In genomic region chr2:145680276-145680675, GRCh38 we compare ENCODE assay signal across 20 cellular contexts.
DNase-seq lines count a peak whose midpoint lies in the region; ATAC-seq, FAIRE-seq and TF ChIP-seq lines count a peak whose summit lies in the region.
"Had no signal": no experiment of that assay in that cellular context is flagged by ENCODE, and none has a peak within 500 bp of the region (broad histone marks: within the 10 kb centered on the region; RNA-seq: fewer than 3 reads in every experiment).

No MANE protein-coding gene starts in this region.

- H3K9ac ChIP-seq in K562 (ENCODE audit: insufficient read depth in 1 of 2, low read depth in 2 of 2, low read length in 2 of 2) (no peak overlapping the region), neuronal stem cell (ENCODE audit: low read depth, low read length, poor library complexity) (no peak overlapping the region)
- H3K9ac ChIP-seq: BLaER1 treated with 17β-estradiol and CSF1 and Interleukin-3, amounts not matched to agents 10 nM and 100 nM had no signal

- no peak for DNase-seq in MCF 10A (ENCODE audit: unreplicated experiment)
- no peak for DNase-seq in breast epithelium (ENCODE audit: low spot score in 2 of 2)
- DNase-seq in K562 (ENCODE audit: extremely low read depth in 1 of 4, low spot score in 3 of 4) = peak in 2 of 4 experiments; percentile 12 to 14
- no peak for DNase-seq in epithelial cell of prostate (ENCODE audit: low read depth, low spot score)
- DNase-seq in neuronal stem cell (ENCODE audit: low spot score) = no peak
- no peak for DNase-seq in cardiac septum (ENCODE audit: low spot score)
- no peak for DNase-seq in stimulated activated CD4-positive, alpha-beta T cell treated with anti-CD3 and anti-CD28 coated beads, Interleukin-4, amount 100 ng/mL, for 4 hours
- DNase-seq: Calu3; CD8-positive, alpha-beta T cell; DMS79 treated with DMSO at 0.1 percent for 48 hours; GF-D8; GOT3; H7; HFFc6 had no signal

- CTCF ChIA-PET in MCF 10A (lab: Yijun Ruan, JAX) (no interaction called here), K562 (lab: Yijun Ruan, JAX; ENCODE audit: low intra/inter-chr PET ratio) (no interaction called here)

- TF ChIP-seq RAD21 in K562 (CRISPR knock-in tag; conservative IDR thresholded peaks at IDR 0.05 in 1 of 2, IDR thresholded peaks at IDR 0.05 in 1 of 2) = no peak

- no peak overlapping the region for H2AK5ac ChIP-seq in neuronal stem cell (ENCODE audit: low read depth, low read length)

- no peak overlapping the region for H3K23ac ChIP-seq in neuronal stem cell (ENCODE audit: low read depth, low read length, poor library complexity)

- no peak overlapping the region for H4K91ac ChIP-seq in neuronal stem cell (ENCODE audit: low read depth, low read length, poor library complexity)

- H3K9me3 ChIP-seq in breast epithelium (no peaks in the 10 kb centered on the region), K562 (replicated peaks; ENCODE audit: control insufficient read depth, insufficient read depth, low read depth, low read length) (no peaks in the 10 kb centered on the region; the same call in 1 of the 2 replicates), neuronal stem cell (replicated peaks in 1 of 2; ENCODE audit: control insufficient read depth in 2 of 2, insufficient read depth in 1 of 2, low read depth in 1 of 2, low read length in 2 of 2) (peaks cover 0 to 2% of the 10 kb centered on the region in 2 donors)
- H3K9me3 ChIP-seq: A549; BLaER1 treated with 17β-estradiol and CSF1 and Interleukin-3, amounts not matched to agents 10 nM and 100 nM had no signal

- H2BK120ac ChIP-seq in neuronal stem cell (ENCODE audit: low read depth, low read length) = no peak overlapping the region

- no peaks in the 10 kb centered on the region for H3K27me3 Mint-ChIP-seq in MCF 10A (ENCODE audit: insufficient read depth, unreplicated experiment)
- H3K27me3 Mint-ChIP-seq: B cell had no signal

- FAIRE-seq in K562 (lab: Jason Lieb, UNC) = no peak
- FAIRE-seq: A549 had no signal

- H2BK15ac ChIP-seq in neuronal stem cell (ENCODE audit: low read length) = no peak overlapping the region

- no peak overlapping the region for H2BK5ac ChIP-seq in neuronal stem cell (ENCODE audit: low read length)

- no peak for TF ChIP-seq POLR2A in breast epithelium (IDR thresholded peaks at IDR 0.05)
- no peak for TF ChIP-seq POLR2A in K562 (conservative IDR thresholded peaks at IDR 0.05)

- H3K4me3 ChIP-seq in breast epithelium = no peak overlapping the region
- no peak overlapping the region for H3K4me3 ChIP-seq in K562
- no peak overlapping the region for H3K4me3 ChIP-seq in neuronal stem cell (ENCODE audit: low read length in 2 of 2)
- H3K4me3 ChIP-seq: A549; BLaER1 treated with 17β-estradiol and CSF1 and Interleukin-3, amounts not matched to agents 10 nM and 100 nM had no signal

- H4K20me1 ChIP-seq in K562 (replicated peaks; ENCODE audit: control insufficient read depth, insufficient read depth, low read length) = no peaks in the 10 kb centered on the region
- H4K20me1 ChIP-seq: BLaER1 treated with 17β-estradiol and CSF1 and Interleukin-3, amounts not matched to agents 10 nM and 100 nM had no signal

- intact Hi-C loops in MCF 10A (cut with micrococcal nuclease) (no loop called here), breast epithelium (cut with DNase I; ENCODE audit: low total_unique reads) (no loop called here), K562 (cut with micrococcal nuclease) (no loop called here), cardiac septum (cut with DNase I) (no loop called here)

- no peak overlapping the region for H3K4me2 ChIP-seq in K562 (ENCODE audit: insufficient read depth, low read length)
- no peak overlapping the region for H3K4me2 ChIP-seq in neuronal stem cell (ENCODE audit: insufficient read depth, low read length, poor library complexity, severe bottlenecking)
- H3K4me2 ChIP-seq: A549; BLaER1 treated with 17β-estradiol and CSF1 and Interleukin-3, amounts not matched to agents 10 nM and 100 nM had no signal

- peaks cover 5% of the 10 kb centered on the region for H3K36me3 ChIP-seq in breast epithelium
- H3K36me3 ChIP-seq in K562 (ENCODE audit: control insufficient read depth, insufficient read depth, low read length) = no peaks in the 10 kb centered on the region
- no peaks in the 10 kb centered on the region for H3K36me3 ChIP-seq in neuronal stem cell (replicated peaks in 1 of 2; ENCODE audit: control insufficient read depth in 2 of 2, insufficient read depth in 2 of 2, low read length in 2 of 2)
- H3K36me3 ChIP-seq: BLaER1 treated with 17β-estradiol and CSF1 and Interleukin-3, amounts not matched to agents 10 nM and 100 nM had no signal

- H3K27me3 ChIP-seq in breast epithelium (no peaks in the 10 kb centered on the region), K562 (ENCODE audit: control insufficient read depth in 2 of 2, insufficient read depth in 2 of 2, low read length in 2 of 2) (no peaks in the 10 kb centered on the region), neuronal stem cell (ENCODE audit: control insufficient read depth in 3 of 3, insufficient read depth in 3 of 3, low read depth in 1 of 3, low read length in 3 of 3) (no peaks in the 10 kb centered on the region)
- H3K27me3 ChIP-seq: BLaER1 treated with 17β-estradiol and CSF1 and Interleukin-3, amounts not matched to agents 10 nM and 100 nM had no signal

- no peak overlapping the region for H3K4me3 Mint-ChIP-seq in MCF 10A (ENCODE audit: unreplicated experiment)
- H3K4me3 Mint-ChIP-seq: B cell; CD8-positive, alpha-beta T cell; HFFc6 had no signal

- no peak overlapping the region for H3K4ac ChIP-seq in neuronal stem cell (ENCODE audit: low read length)

- WGBS in K562 (ENCODE audit: insufficient coverage, low coverage, missing lambda C conversion rate) = 50% methylated on average over 2 of the region's 2 CpGs
- no CpG with 5 or more reads among the region's 2 CpGs for WGBS in neuronal stem cell (ENCODE audit: extremely low coverage in 2 of 2, insufficient read length in 2 of 2, insufficient replicate concordance in 1 of 2), 2 donors

- H4K8ac ChIP-seq in neuronal stem cell (ENCODE audit: low read depth, low read length) = no peak overlapping the region

- H2AFZ ChIP-seq in K562 (ENCODE audit: low read depth, low read length) = no peak overlapping the region
- no peak overlapping the region for H2AFZ ChIP-seq in neuronal stem cell (ENCODE audit: low read length)

- peak overlapping the region; percentile 66 for H3K18ac ChIP-seq in neuronal stem cell (ENCODE audit: low read length)

- peaks cover 9% of the 10 kb centered on the region for H3K4me1 Mint-ChIP-seq in MCF 10A (ENCODE audit: insufficient read depth, unreplicated experiment)

- no peaks in the 10 kb centered on the region for H3K4me1 ChIP-seq in breast epithelium
- H3K4me1 ChIP-seq in K562 (replicated peaks in 1 of 2; ENCODE audit: control insufficient read depth in 2 of 2, insufficient read depth in 2 of 2, low read length in 2 of 2) = peaks cover 0 to 5% of the 10 kb centered on the region in 2 experiments; a peak in 2 of 5 replicates
- H3K4me1 ChIP-seq in neuronal stem cell (ENCODE audit: control insufficient read depth in 2 of 2, insufficient read depth in 1 of 2, low read depth in 1 of 2, low read length in 2 of 2) = no peaks in the 10 kb centered on the region
- H3K4me1 ChIP-seq: A549 had no signal

- H3K27ac Mint-ChIP-seq in MCF 10A (ENCODE audit: low read depth, unreplicated experiment) = peak overlapping the region; percentile 35
- H3K27ac Mint-ChIP-seq: B cell; CD8-positive, alpha-beta T cell; HFFc6 had no signal

- H3K14ac ChIP-seq in neuronal stem cell (ENCODE audit: low read length) = no peak overlapping the region

- in situ Hi-C loops in K562 (cut with MboI) = no loop called here

- no peak overlapping the region for H2BK12ac ChIP-seq in neuronal stem cell (ENCODE audit: low read length)

- TF ChIP-seq CTCF in MCF 10A (IDR thresholded peaks at IDR 0.05; ENCODE audit: unreplicated experiment) = no peak
- TF ChIP-seq CTCF in breast epithelium (IDR thresholded peaks at IDR 0.05) = no peak
- peak in 1 of 3 experiments; percentile 37; a peak in 2 of 6 replicates for TF ChIP-seq CTCF in K562 (IDR thresholded peaks at IDR 0.05 in 2 of 3, conservative IDR thresholded peaks at IDR 0.05 in 1 of 3; ENCODE audit: insufficient read depth in 2 of 3, low read depth in 1 of 3, low read length in 3 of 3)

- no peaks in the 10 kb centered on the region for H3K36me3 Mint-ChIP-seq in MCF 10A (ENCODE audit: insufficient read depth, unreplicated experiment)
- H3K36me3 Mint-ChIP-seq: CD8-positive, alpha-beta T cell had no signal

- H3K79me1 ChIP-seq in neuronal stem cell (ENCODE audit: low read depth, low read length) = no peaks in the 10 kb centered on the region

- POLR2A ChIA-PET in MCF 10A (lab: Yijun Ruan, JAX) (no interaction called here), K562 (lab: Yijun Ruan, JAX) (no interaction called here)

- no peaks in the 10 kb centered on the region for H3K79me2 ChIP-seq in K562 (ENCODE audit: control insufficient read depth, insufficient read depth, low read length)

- BruUV-seq in MCF 10A (replicated peaks; lab: Mats Ljungman, UMichigan) (no TSS peak), K562 (replicated peaks; lab: Mats Ljungman, UMichigan) (no TSS peak)

- H3K9me1 ChIP-seq in K562 (ENCODE audit: control insufficient read depth, insufficient read depth, low read length) = no peaks in the 10 kb centered on the region

- peaks cover 8% of the 10 kb centered on the region for H3K9me3 Mint-ChIP-seq in MCF 10A (ENCODE audit: unreplicated experiment)
- H3K9me3 Mint-ChIP-seq: HFFc6 had no signal

- ATAC-seq in K562 = peak; percentile 59; the same call in 2 of the 3 replicates
- no peak for ATAC-seq in esophagus mucosa
- ATAC-seq: A549; CD8-positive, alpha-beta T cell; HCT116 had no signal

- no peak for TF ChIP-seq EP300 in K562 (IDR thresholded peaks at IDR 0.05; ENCODE audit: low read length)

- H3K27ac ChIP-seq in breast epithelium = no peak overlapping the region
- no peak overlapping the region for H3K27ac ChIP-seq in K562 (ENCODE audit: extremely low read depth, low read depth, low read length)
- H3K27ac ChIP-seq in epithelial cell of prostate = peak overlapping the region; percentile 61
- H3K27ac ChIP-seq in neuronal stem cell (replicated peaks; ENCODE audit: low read length) = no peak overlapping the region
- H3K27ac ChIP-seq: 22Rv1; A549; BLaER1 treated with 17β-estradiol and CSF1 and Interleukin-3, amounts not matched to agents 10 nM and 100 nM had no signal

TF ChIP-seq in K562, 482 proteins besides CTCF, POLR2A, EP300 and RAD21 (continues in another document):
- TF ChIP-seq PHB (CRISPR knock-in tag; IDR thresholded peaks at IDR 0.05) = no peak
